In the genomic region with DNA sequence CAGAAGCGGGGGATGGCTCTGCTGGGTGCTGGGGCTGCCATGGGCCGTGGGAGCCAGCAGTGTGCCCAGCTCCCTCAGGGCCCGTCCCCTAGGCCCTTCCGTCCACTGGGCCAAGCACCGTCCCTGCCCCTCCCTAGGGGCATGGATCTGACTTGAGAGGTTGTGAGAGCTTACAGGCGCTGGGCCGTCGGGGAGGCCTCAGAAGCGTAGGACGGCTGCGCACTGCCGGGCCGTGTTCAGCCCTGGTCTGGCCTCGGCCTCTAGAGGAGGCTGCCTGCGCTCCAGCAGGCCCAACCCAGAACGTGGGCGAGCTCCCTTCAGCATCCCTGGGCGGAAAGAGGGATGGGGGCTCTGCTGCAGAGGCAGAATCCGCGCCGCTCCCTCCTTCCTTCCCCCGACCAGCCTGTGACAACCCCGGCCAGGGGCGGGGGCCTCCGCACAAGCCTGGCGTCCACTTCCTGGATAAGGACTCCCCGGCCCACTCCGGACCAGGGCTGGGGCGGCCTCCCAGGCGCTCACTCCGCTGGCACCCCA, we compare ENCODE assay signal across 8 cellular contexts. TPM values are rescaled to one million over a fixed set of nuclear protein-coding genes. Genes with fewer than 3 reads are reported as not detected.
DNase-seq lines count a peak whose midpoint lies in the region; TF ChIP-seq lines count a peak whose summit lies in the region.

No MANE protein-coding gene starts in this region.

- POLR2A ChIA-PET in HEK293 (lab: Yijun Ruan, JAX): interaction anchor here (0.6 to 1.4 kb wide), 3 partner anchors 11 to 16 kb away, joined by 3 to 6 read pairs (median 3); no protein-coding TSS in a partner anchor

- H3K4me3 ChIP-seq in HEK293 (ENCODE audit: low read depth, low read length) (no peak overlapping the region; the same call in 1 of the 2 replicates), left ventricle myocardium inferior (peak overlapping the region; percentile 88), retinal pigment epithelial cell (ENCODE audit: low read length) (peak overlapping the region; percentile 57)

- no peak overlapping the region; the same call in 1 of the 2 replicates for H3K27ac ChIP-seq in HEK293 (ENCODE audit: extremely low read depth, low read depth, low read length)
- peak overlapping the region; percentile 68 for H3K27ac ChIP-seq in adipose tissue (ENCODE audit: low read depth, low read length)
- H3K27ac ChIP-seq in left ventricle myocardium inferior (replicated peaks): peak overlapping the region; percentile 96

- intact Hi-C loops in left ventricle myocardium inferior (cut with micrococcal nuclease): no loop called here

- whole genome bisulfite sequencing in adipose tissue, 3 donors: 3 to 25% (median 9%) methylated on average over 28 to 31 of the region's 31 CpGs

- H3K36me3 ChIP-seq in HEK293 (ENCODE audit: control insufficient read depth in 2 of 2, insufficient read depth in 1 of 2, low read length in 2 of 2) (peaks cover 0 to 16% of the 10 kb centered on the region in 2 experiments; a peak in 1 of 3 replicates), left ventricle myocardium inferior (peaks cover 20% of the 10 kb centered on the region)

- CTCF ChIA-PET in HEK293 (lab: Yijun Ruan, JAX): interaction anchor here (0.5 to 2.0 kb wide), 4 partner anchors 12 to 31 kb away, joined by 3 to 6 read pairs (median 6); no protein-coding TSS in a partner anchor

- DNase-seq in NCI-H82 (lab: John Stamatoyannopoulos, UW) (peak; percentile 48), NCI-H82 treated with DMSO at 0.1 percent for 48 hours (lab: John Stamatoyannopoulos, UW; ENCODE audit: unreplicated experiment) (no peak), NCI-H69 (lab: John Stamatoyannopoulos, UW) (peak; percentile 51), left ventricle myocardium inferior (peak; percentile 67), retinal pigment epithelial cell (ENCODE audit: low read depth) (no peak)
- no peak for DNase-seq in effector CD8-positive, alpha-beta T cell (lab: John Stamatoyannopoulos, UW)

- TF ChIP-seq CTCF in HEK293 (tag by site-specific recombination; IDR thresholded peaks at IDR 0.05): no peak
- no peak for TF ChIP-seq CTCF in left ventricle myocardium inferior (IDR thresholded peaks at IDR 0.05; ENCODE audit: borderline replicate concordance)
- TF ChIP-seq CTCF in retinal pigment epithelial cell (conservative IDR thresholded peaks at IDR 0.05; ENCODE audit: low read depth, low read length): no peak

- no peaks in the 10 kb centered on the region for H3K9me3 ChIP-seq in HEK293 (ENCODE audit: control insufficient read depth, insufficient read depth, low read depth, low read length)
- no peaks in the 10 kb centered on the region for H3K9me3 ChIP-seq in left ventricle myocardium inferior (replicated peaks)

- peaks cover 15% of the 10 kb centered on the region for H3K4me1 ChIP-seq in HEK293 (ENCODE audit: control insufficient read depth, insufficient read depth, low read length)
- peaks cover 77% of the 10 kb centered on the region for H3K4me1 ChIP-seq in left ventricle myocardium inferior

- H3K27me3 ChIP-seq in left ventricle myocardium inferior (ENCODE audit: low read depth): no peaks in the 10 kb centered on the region

TF ChIP-seq in HEK293, 187 proteins besides CTCF, POLR2A, EP300 and RAD21:
- no peak for TF ChIP-seq FEZF1 (tag by site-specific recombination; IDR thresholded peaks at IDR 0.05)
- TF ChIP-seq ZNF169 (tag by site-specific recombination; IDR thresholded peaks at IDR 0.05): no peak
- TF ChIP-seq, protein P1, sequence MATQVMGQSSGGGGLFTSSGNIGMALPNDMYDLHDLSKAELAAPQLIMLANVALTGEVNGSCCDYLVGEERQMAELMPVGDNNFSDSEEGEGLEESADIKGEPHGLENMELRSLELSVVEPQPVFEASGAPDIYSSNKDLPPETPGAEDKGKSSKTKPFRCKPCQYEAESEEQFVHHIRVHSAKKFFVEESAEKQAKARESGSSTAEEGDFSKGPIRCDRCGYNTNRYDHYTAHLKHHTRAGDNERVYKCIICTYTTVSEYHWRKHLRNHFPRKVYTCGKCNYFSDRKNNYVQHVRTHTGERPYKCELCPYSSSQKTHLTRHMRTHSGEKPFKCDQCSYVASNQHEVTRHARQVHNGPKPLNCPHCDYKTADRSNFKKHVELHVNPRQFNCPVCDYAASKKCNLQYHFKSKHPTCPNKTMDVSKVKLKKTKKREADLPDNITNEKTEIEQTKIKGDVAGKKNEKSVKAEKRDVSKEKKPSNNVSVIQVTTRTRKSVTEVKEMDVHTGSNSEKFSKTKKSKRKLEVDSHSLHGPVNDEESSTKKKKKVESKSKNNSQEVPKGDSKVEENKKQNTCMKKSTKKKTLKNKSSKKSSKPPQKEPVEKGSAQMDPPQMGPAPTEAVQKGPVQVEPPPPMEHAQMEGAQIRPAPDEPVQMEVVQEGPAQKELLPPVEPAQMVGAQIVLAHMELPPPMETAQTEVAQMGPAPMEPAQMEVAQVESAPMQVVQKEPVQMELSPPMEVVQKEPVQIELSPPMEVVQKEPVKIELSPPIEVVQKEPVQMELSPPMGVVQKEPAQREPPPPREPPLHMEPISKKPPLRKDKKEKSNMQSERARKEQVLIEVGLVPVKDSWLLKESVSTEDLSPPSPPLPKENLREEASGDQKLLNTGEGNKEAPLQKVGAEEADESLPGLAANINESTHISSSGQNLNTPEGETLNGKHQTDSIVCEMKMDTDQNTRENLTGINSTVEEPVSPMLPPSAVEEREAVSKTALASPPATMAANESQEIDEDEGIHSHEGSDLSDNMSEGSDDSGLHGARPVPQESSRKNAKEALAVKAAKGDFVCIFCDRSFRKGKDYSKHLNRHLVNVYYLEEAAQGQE (tag by site-specific recombination; IDR thresholded peaks at IDR 0.05): no peak
- 0 out of 2 replicates have a peak, but pooled peaks have one; percentile 45 for TF ChIP-seq ZNF2 (tag by site-specific recombination; IDR thresholded peaks at IDR 0.05)
- TF ChIP-seq ZXDB (tag by site-specific recombination; IDR thresholded peaks at IDR 0.05): no peak
- no peak for TF ChIP-seq ZNF521 (tag by site-specific recombination; IDR thresholded peaks at IDR 0.05)
- 0 out of 2 replicates have a peak, but pooled peaks have one; percentile 44 for TF ChIP-seq ZNF24 (tag by site-specific recombination; IDR thresholded peaks at IDR 0.05)
- TF ChIP-seq ZNF133 (tag by site-specific recombination; IDR thresholded peaks at IDR 0.05): no peak
- no peak for TF ChIP-seq ZNF701 (tag by site-specific recombination; IDR thresholded peaks at IDR 0.05)
- TF ChIP-seq ZSCAN16 (tag by site-specific recombination; IDR thresholded peaks at IDR 0.05): no peak
- no peak for TF ChIP-seq BCL11A (tag by site-specific recombination; IDR thresholded peaks at IDR 0.05; ENCODE audit: low read depth)
- peak; percentile 64 for TF ChIP-seq ZNF366 (tag by site-specific recombination; conservative IDR thresholded peaks at IDR 0.05)
- TF ChIP-seq ZNF629 (tag by site-specific recombination; IDR thresholded peaks at IDR 0.05): 0 out of 2 replicates have a peak, but pooled peaks have one; percentile 15
- no peak for TF ChIP-seq ZNF211 (tag by site-specific recombination; IDR thresholded peaks at IDR 0.05; ENCODE audit: low read depth)
- TF ChIP-seq ZBTB17 (tag by site-specific recombination; IDR thresholded peaks at IDR 0.05): peak; percentile 49; the same call in 1 of the 2 replicates
- TF ChIP-seq ZNF138 (tag by site-specific recombination; IDR thresholded peaks at IDR 0.05; ENCODE audit: borderline replicate concordance): no peak
- TF ChIP-seq ZNF558 (tag by site-specific recombination; IDR thresholded peaks at IDR 0.05): no peak
- TF ChIP-seq ZNF664 (tag by site-specific recombination; IDR thresholded peaks at IDR 0.05): no peak
- TF ChIP-seq YY2 (tag by site-specific recombination; IDR thresholded peaks at IDR 0.05): no peak
- TF ChIP-seq ZNF600 (tag by site-specific recombination; IDR thresholded peaks at IDR 0.05): peak; percentile 95
- no peak for TF ChIP-seq ZFP41 (tag by site-specific recombination; IDR thresholded peaks at IDR 0.05; ENCODE audit: borderline replicate concordance)
- TF ChIP-seq, protein P2, sequence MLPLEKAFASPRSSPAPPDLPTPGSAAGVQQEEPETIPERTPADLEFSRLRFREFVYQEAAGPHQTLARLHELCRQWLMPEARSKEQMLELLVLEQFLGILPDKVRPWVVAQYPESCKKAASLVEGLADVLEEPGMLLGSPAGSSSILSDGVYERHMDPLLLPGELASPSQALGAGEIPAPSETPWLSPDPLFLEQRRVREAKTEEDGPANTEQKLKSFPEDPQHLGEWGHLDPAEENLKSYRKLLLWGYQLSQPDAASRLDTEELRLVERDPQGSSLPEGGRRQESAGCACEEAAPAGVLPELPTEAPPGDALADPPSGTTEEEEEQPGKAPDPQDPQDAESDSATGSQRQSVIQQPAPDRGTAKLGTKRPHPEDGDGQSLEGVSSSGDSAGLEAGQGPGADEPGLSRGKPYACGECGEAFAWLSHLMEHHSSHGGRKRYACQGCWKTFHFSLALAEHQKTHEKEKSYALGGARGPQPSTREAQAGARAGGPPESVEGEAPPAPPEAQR (tag by site-specific recombination; IDR thresholded peaks at IDR 0.05): no peak
- TF ChIP-seq ZNF184 (tag by site-specific recombination; IDR thresholded peaks at IDR 0.05): no peak
- TF ChIP-seq, protein P3, sequence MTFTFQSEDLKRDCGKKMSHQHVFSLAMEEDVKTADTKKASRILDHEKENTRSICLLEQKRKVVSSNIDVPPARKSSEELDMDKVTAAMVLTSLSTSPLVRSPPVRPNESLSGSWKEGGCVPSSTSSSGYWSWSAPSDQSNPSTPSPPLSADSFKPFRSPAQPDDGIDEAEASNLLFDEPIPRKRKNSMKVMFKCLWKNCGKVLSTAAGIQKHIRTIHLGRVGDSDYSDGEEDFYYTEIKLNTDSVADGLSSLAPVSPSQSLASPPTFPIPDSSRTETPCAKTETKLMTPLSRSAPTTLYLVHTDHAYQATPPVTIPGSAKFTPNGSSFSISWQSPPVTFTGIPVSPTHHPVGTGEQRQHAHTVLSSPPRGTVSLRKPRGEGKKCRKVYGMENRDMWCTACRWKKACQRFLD (tag by site-specific recombination; IDR thresholded peaks at IDR 0.05): no peak
- TF ChIP-seq ZNF544 (tag by site-specific recombination; IDR thresholded peaks at IDR 0.05): no peak
- TF ChIP-seq, protein P4, sequence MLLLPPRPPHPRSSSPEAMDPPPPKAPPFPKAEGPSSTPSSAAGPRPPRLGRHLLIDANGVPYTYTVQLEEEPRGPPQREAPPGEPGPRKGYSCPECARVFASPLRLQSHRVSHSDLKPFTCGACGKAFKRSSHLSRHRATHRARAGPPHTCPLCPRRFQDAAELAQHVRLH (tag by site-specific recombination; IDR thresholded peaks at IDR 0.05): no peak

RNA-seq across cellular contexts. Expression of a gene that starts 0.7 kb away (rescaled TPM):
- polyA plus RNA-seq in adipose tissue: 10 to 100 TPM; 65.6 to 93.3 (median 72.0) TPM
- 44.5 TPM for total RNA-seq in left ventricle myocardium inferior

RNA-seq across cellular contexts. Expression of a gene that starts 4.9 kb away (rescaled TPM):
- 10 to 100 TPM; 12.2 to 35.7 (median 33.0) TPM for polyA plus RNA-seq in adipose tissue
- total RNA-seq in left ventricle myocardium inferior: 24.4 TPM

RNA-seq across cellular contexts. Expression of a gene that starts 23.7 kb away (rescaled TPM):
- 10 to 100 TPM; 12.7 to 30.4 (median 26.9) TPM for polyA plus RNA-seq in adipose tissue
- 71.2 TPM for total RNA-seq in left ventricle myocardium inferior

RNA-seq across cellular contexts. Expression of a gene that starts 23.9 kb away (rescaled TPM):
- 10 to 100 TPM in 1 of 3 donors, 1 to 10 TPM in 2; 7.8 to 11.2 (median 9.8) TPM for polyA plus RNA-seq in adipose tissue
- total RNA-seq in left ventricle myocardium inferior: 11.7 TPM

Comparison
In these comparisons a context has a peak if more than half of its experiments do, and no peak if none do; other contexts are left out.
1. DNase-seq: peak in NCI-H82 (single experiment), NCI-H69 (single experiment) and left ventricle myocardium inferior (single experiment); none in NCI-H82 treated with DMSO at 0.1 percent for 48 hours (single experiment), retinal pigment epithelial cell (single experiment) and effector CD8-positive, alpha-beta T cell (single experiment).